In genomic region chr5:77128411-77129061, GRCh38 we compare ENCODE assay signal across 34 cellular contexts.
"Had no signal": no experiment of that assay in that cellular context is flagged by ENCODE, and none has a peak within 500 bp of the region (broad histone marks: within the 10 kb centered on the region; RNA-seq: fewer than 3 reads in every experiment).

No MANE protein-coding gene starts in this region.

- H3K36me3 ChIP-seq: adrenal gland, ascending aorta, brain microvascular endothelial cell, breast epithelium, cardiac muscle cell had no signal

- H3K36me3 Mint-ChIP-seq: activated naive CD4-positive, alpha-beta T cell treated with anti-CD3 and anti-CD28 coated beads, Interleukin-2, amount 10 ng/mL, durations not matched to agents 7 days and 5 days; activated naive CD4-positive, alpha-beta T cell treated with anti-CD3 and anti-CD28 coated beads, Interleukin-2, amount 50 U/mL, for 72 hours; activated naive CD8-positive, alpha-beta T cell treated with anti-CD3 and anti-CD28 coated beads, Interleukin-2, amount 10 ng/mL, durations not matched to agents 7 days and 5 days had no signal

- H3K27ac Mint-ChIP-seq: activated naive CD4-positive, alpha-beta T cell treated with anti-CD3 and anti-CD28 coated beads for 36 hours; activated naive CD4-positive, alpha-beta T cell treated with anti-CD3 and anti-CD28 coated beads, Interleukin-2, amount 10 ng/mL, durations not matched to agents 7 days and 5 days; activated naive CD4-positive, alpha-beta T cell treated with anti-CD3 and anti-CD28 coated beads, Interleukin-2, amount 50 U/mL, for 24 hours; activated naive CD4-positive, alpha-beta T cell treated with anti-CD3 and anti-CD28 coated beads, Interleukin-2, amount 50 U/mL, for 72 hours; activated naive CD8-positive, alpha-beta T cell; activated naive CD8-positive, alpha-beta T cell treated with anti-CD3 and anti-CD28 coated beads for 36 hours; activated naive CD8-positive, alpha-beta T cell treated with anti-CD3 and anti-CD28 coated beads, Interleukin-2, amount 10 ng/mL, durations not matched to agents 7 days and 5 days; activated naive CD8-positive, alpha-beta T cell treated with anti-CD3 and anti-CD28 coated beads, Interleukin-2, amount 50 U/mL, for 24 hours; activated T-cell treated with anti-CD3 and anti-CD28 coated beads, Interleukin-2, amount 50 U/mL, for 24 hours; activated T-cell treated with anti-CD3 and anti-CD28 coated beads, Interleukin-2, amount 50 U/mL, for 72 hours; activated T-helper 1 cell treated with anti-CD3 and anti-CD28 coated beads, Interleukin-12 subunit alpha, Interleukin-12 subunit beta, Interleukin-2, Interleukin-4 antibody, amounts not matched to agents 30 ng/mL and 10 ng/mL and 1 ng/mL, durations not matched to agents 14 hours and 24 hours and 36 hours; activated T-helper 17 cell treated with anti-CD3 and anti-CD28 coated beads, Interleukin-2, amount 50 U/mL, for 72 hours; activated T-helper 2 cell treated with anti-CD3 and anti-CD28 coated beads, Interferon-gamma antibody, Interleukin-2, Interleukin-4, amounts not matched to agents 10 μg/mL and 5 μg/mL and 100 μg/mL, durations not matched to agents 14 hours and 24 hours and 36 hours; brain had no signal

- H3K4me3 ChIP-seq: adrenal gland, ascending aorta, body of pancreas, breast epithelium, cardiac muscle cell had no signal

- H3K4me1 ChIP-seq: ascending aorta, body of pancreas, breast epithelium had no signal

- H3K9me3 Mint-ChIP-seq: activated naive CD4-positive, alpha-beta T cell treated with anti-CD3 and anti-CD28 coated beads for 36 hours; activated naive CD4-positive, alpha-beta T cell treated with anti-CD3 and anti-CD28 coated beads, Interleukin-2, amount 10 ng/mL, durations not matched to agents 7 days and 5 days; activated naive CD4-positive, alpha-beta T cell treated with anti-CD3 and anti-CD28 coated beads, Interleukin-2, amount 50 U/mL, for 24 hours; activated naive CD4-positive, alpha-beta T cell treated with anti-CD3 and anti-CD28 coated beads, Interleukin-2, amount 50 U/mL, for 72 hours; activated naive CD8-positive, alpha-beta T cell treated with anti-CD3 and anti-CD28 coated beads, Interleukin-2, amount 50 U/mL, for 24 hours; activated T-cell treated with anti-CD3 and anti-CD28 coated beads, Interleukin-2, amount 50 U/mL, for 24 hours; activated T-cell treated with anti-CD3 and anti-CD28 coated beads, Interleukin-2, amount 50 U/mL, for 4 hours; activated T-cell treated with anti-CD3 and anti-CD28 coated beads, Interleukin-2, amount 50 U/mL, for 72 hours; activated T-helper 1 cell treated with anti-CD3 and anti-CD28 coated beads, Interleukin-12 subunit alpha, Interleukin-12 subunit beta, Interleukin-2, Interleukin-4 antibody, amounts not matched to agents 30 ng/mL and 10 ng/mL and 1 ng/mL, durations not matched to agents 14 hours and 24 hours and 36 hours; activated T-helper 17 cell treated with anti-CD3 and anti-CD28 coated beads, Interleukin-2, amount 50 U/mL, for 72 hours; activated T-helper 2 cell treated with anti-CD3 and anti-CD28 coated beads, Interferon-gamma antibody, Interleukin-2, Interleukin-4, amounts not matched to agents 10 μg/mL and 5 μg/mL and 100 μg/mL, durations not matched to agents 14 hours and 24 hours and 36 hours; central memory CD8-positive, alpha-beta T cell had no signal

- DNase-seq: activated effector memory CD4-positive, alpha-beta T cell treated with anti-CD3 and anti-CD28 coated beads, Interleukin-2, amount 50 U/mL, for 16 hours; activated effector memory CD4-positive, alpha-beta T cell treated with Interleukin-2 at 50 U/mL for 16 hours; activated gamma-delta T cell; activated naive CD4-positive, alpha-beta T cell; activated naive CD4-positive, alpha-beta T cell treated with Interleukin-2 at 50 U/mL for 16 hours; activated T-cell treated with anti-CD3 and anti-CD28 coated beads for 4 hours; activated T-cell treated with anti-CD3 and anti-CD28 coated beads, Interleukin-2, amount 50 U/mL, for 1 hour; activated T-cell treated with anti-CD3 and anti-CD28 coated beads, Interleukin-2, amount 50 U/mL, for 24 hours; activated T-cell treated with anti-CD3 and anti-CD28 coated beads, Interleukin-2, amount 50 U/mL, for 4 hours; aorta; central memory CD4-positive, alpha-beta T cell; cerebellar nuclear complex had no signal

- FAIRE-seq: astrocyte, bronchial epithelial cell had no signal

- H3K4me1 Mint-ChIP-seq: activated naive CD4-positive, alpha-beta T cell treated with anti-CD3 and anti-CD28 coated beads, Interleukin-2, amount 10 ng/mL, durations not matched to agents 7 days and 5 days; activated naive CD4-positive, alpha-beta T cell treated with anti-CD3 and anti-CD28 coated beads, Interleukin-2, amount 50 U/mL, for 24 hours; activated naive CD8-positive, alpha-beta T cell treated with anti-CD3 and anti-CD28 coated beads for 36 hours; activated naive CD8-positive, alpha-beta T cell treated with anti-CD3 and anti-CD28 coated beads, Interleukin-2, amount 10 ng/mL, durations not matched to agents 7 days and 5 days; activated naive CD8-positive, alpha-beta T cell treated with anti-CD3 and anti-CD28 coated beads, Interleukin-2, amount 50 U/mL, for 24 hours; activated T-helper 17 cell treated with anti-CD3 and anti-CD28 coated beads, Interleukin-2, amount 50 U/mL, for 72 hours; brain; central memory CD8-positive, alpha-beta T cell had no signal

- H3K9me3 ChIP-seq: adrenal gland, ascending aorta, body of pancreas, breast epithelium had no signal

- H3K27ac ChIP-seq: adrenal gland, ascending aorta, body of pancreas, brain microvascular endothelial cell, breast epithelium, cardiac muscle cell had no signal

- ATAC-seq: activated naive CD4-positive, alpha-beta T cell treated with anti-CD3 and anti-CD28 coated beads, Interleukin-2, amount 50 U/mL, for 72 hours; activated naive CD8-positive, alpha-beta T cell treated with anti-CD3 and anti-CD28 coated beads, Interleukin-2, amount 50 U/mL, for 24 hours; activated T-cell treated with anti-CD3 and anti-CD28 coated beads, Interleukin-2, amount 50 U/mL, for 4 hours; activated T-helper 17 cell treated with anti-CD3 and anti-CD28 coated beads, Interleukin-2, amount 50 U/mL, for 72 hours; body of pancreas had no signal

- H3K27me3 ChIP-seq: adrenal gland, ascending aorta, body of pancreas, brain microvascular endothelial cell, breast epithelium, cardiac muscle cell had no signal

- H3K27me3 Mint-ChIP-seq: activated naive CD8-positive, alpha-beta T cell; activated naive CD8-positive, alpha-beta T cell treated with anti-CD3 and anti-CD28 coated beads for 36 hours; activated naive CD8-positive, alpha-beta T cell treated with anti-CD3 and anti-CD28 coated beads, Interleukin-2, amount 10 ng/mL, durations not matched to agents 7 days and 5 days; activated naive CD8-positive, alpha-beta T cell treated with anti-CD3 and anti-CD28 coated beads, Interleukin-2, amount 50 U/mL, for 24 hours; brain had no signal

- H3K4me3 Mint-ChIP-seq: activated naive CD4-positive, alpha-beta T cell treated with anti-CD3 and anti-CD28 coated beads for 36 hours; activated naive CD4-positive, alpha-beta T cell treated with anti-CD3 and anti-CD28 coated beads, Interleukin-2, amount 10 ng/mL, durations not matched to agents 7 days and 5 days; activated naive CD4-positive, alpha-beta T cell treated with anti-CD3 and anti-CD28 coated beads, Interleukin-2, amount 50 U/mL, for 24 hours; activated naive CD8-positive, alpha-beta T cell; activated naive CD8-positive, alpha-beta T cell treated with anti-CD3 and anti-CD28 coated beads for 36 hours; activated naive CD8-positive, alpha-beta T cell treated with anti-CD3 and anti-CD28 coated beads, Interleukin-2, amount 10 ng/mL, durations not matched to agents 7 days and 5 days; activated naive CD8-positive, alpha-beta T cell treated with anti-CD3 and anti-CD28 coated beads, Interleukin-2, amount 50 U/mL, for 24 hours; activated T-cell treated with anti-CD3 and anti-CD28 coated beads, Interleukin-2, amount 50 U/mL, for 24 hours; activated T-cell treated with anti-CD3 and anti-CD28 coated beads, Interleukin-2, amount 50 U/mL, for 4 hours; activated T-cell treated with anti-CD3 and anti-CD28 coated beads, Interleukin-2, amount 50 U/mL, for 72 hours; activated T-helper 1 cell treated with anti-CD3 and anti-CD28 coated beads, Interleukin-12 subunit alpha, Interleukin-12 subunit beta, Interleukin-2, Interleukin-4 antibody, amounts not matched to agents 30 ng/mL and 10 ng/mL and 1 ng/mL, durations not matched to agents 14 hours and 24 hours and 36 hours; activated T-helper 17 cell treated with anti-CD3 and anti-CD28 coated beads, Interleukin-2, amount 50 U/mL, for 72 hours; brain; central memory CD8-positive, alpha-beta T cell had no signal
